1 cellular context compared by ENCODE assay signal in the genomic region with DNA sequence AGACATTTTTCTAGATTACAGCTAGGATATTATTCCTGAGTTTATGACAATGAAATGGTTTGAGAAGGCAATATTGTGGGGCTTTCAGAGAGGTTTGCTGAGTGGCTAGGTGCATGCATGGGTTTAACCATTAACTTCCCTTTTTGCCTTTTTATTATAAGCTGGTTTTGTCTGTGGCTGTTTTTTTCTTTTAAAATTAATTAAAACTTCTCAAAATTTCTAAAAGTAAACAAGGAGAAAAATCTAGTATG.
TF ChIP-seq lines count a peak whose summit lies in the region.

No MANE protein-coding gene starts in this region.

TF ChIP-seq in SK-N-SH treated with all-trans-retinoic acid at 6 μM for 48 hours, 23 proteins besides CTCF, POLR2A, EP300 and RAD21 (continued from another document):
- TF ChIP-seq TOX (CRISPR knock-in tag; IDR thresholded peaks at IDR 0.05; ENCODE audit: borderline replicate concordance), result no peak
- TF ChIP-seq, protein P1, sequence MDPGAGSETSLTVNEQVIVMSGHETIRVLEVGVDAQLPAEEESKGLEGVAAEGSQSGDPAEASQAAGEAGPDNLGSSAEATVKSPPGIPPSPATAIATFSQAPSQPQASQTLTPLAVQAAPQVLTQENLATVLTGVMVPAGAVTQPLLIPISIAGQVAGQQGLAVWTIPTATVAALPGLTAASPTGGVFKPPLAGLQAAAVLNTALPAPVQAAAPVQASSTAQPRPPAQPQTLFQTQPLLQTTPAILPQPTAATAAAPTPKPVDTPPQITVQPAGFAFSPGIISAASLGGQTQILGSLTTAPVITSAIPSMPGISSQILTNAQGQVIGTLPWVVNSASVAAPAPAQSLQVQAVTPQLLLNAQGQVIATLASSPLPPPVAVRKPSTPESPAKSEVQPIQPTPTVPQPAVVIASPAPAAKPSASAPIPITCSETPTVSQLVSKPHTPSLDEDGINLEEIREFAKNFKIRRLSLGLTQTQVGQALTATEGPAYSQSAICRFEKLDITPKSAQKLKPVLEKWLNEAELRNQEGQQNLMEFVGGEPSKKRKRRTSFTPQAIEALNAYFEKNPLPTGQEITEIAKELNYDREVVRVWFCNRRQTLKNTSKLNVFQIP (CRISPR knock-in tag; IDR thresholded peaks at IDR 0.05; ENCODE audit: borderline replicate concordance, low read depth), result no peak
